Comparison of ENCODE assay signal across 13 cellular contexts in genomic region chr9:19720374-19720773, GRCh38.
A peak's percentile ranks its signal among the peaks of the same experiment; 100 is the strongest.
DNase-seq lines count a peak whose midpoint lies in the region; ATAC-seq and TF ChIP-seq lines count a peak whose summit lies in the region.
"Had no signal": no experiment of that assay in that cellular context is flagged by ENCODE, and none has a peak within 500 bp of the region (broad histone marks: within the 10 kb centered on the region; RNA-seq: fewer than 3 reads in every experiment).

No MANE protein-coding gene starts in this region.

- no peaks in the 10 kb centered on the region for H3K27me3 ChIP-seq in brain microvascular endothelial cell (replicated peaks)
- H3K27me3 ChIP-seq: BLaER1, sigmoid colon had no signal

- H3K9me3 Mint-ChIP-seq in stimulated activated naive CD8-positive, alpha-beta T cell treated with anti-CD3 and anti-CD28 coated beads, Interleukin-15, amount 100 ng/mL, for 72 hours: no peaks in the 10 kb centered on the region
- H3K9me3 Mint-ChIP-seq: activated T-helper 2 cell treated with anti-CD3 and anti-CD28 coated beads, Interferon-gamma antibody, Interleukin-2, Interleukin-4, amounts not matched to agents 10 μg/mL and 5 μg/mL and 100 μg/mL, durations not matched to agents 14 hours and 24 hours and 36 hours had no signal

- in situ Hi-C loops in brain microvascular endothelial cell (cut with HindIII; ENCODE audit: low pct_ligation_motif_present, low sequenced_read_pairs): no loop called here

- no peak for ATAC-seq in HG03565 (IDR thresholded peaks at IDR 0.05; ENCODE audit: unreplicated experiment)
- no peak for ATAC-seq in esophagus mucosa
- no peak for ATAC-seq in stimulated activated naive CD8-positive, alpha-beta T cell treated with anti-CD3 and anti-CD28 coated beads, Interleukin-15, amount 100 ng/mL, for 72 hours
- ATAC-seq: left cardiac atrium had no signal

- TF ChIP-seq CTCF in brain microvascular endothelial cell (IDR thresholded peaks at IDR 0.05; ENCODE audit: low read depth, low read length, missing control alignments): no peak

- H3K4me3 ChIP-seq in brain microvascular endothelial cell (ENCODE audit: low read depth, low read length): no peak overlapping the region
- H3K4me3 ChIP-seq: BLaER1, sigmoid colon had no signal

- H3K27ac Mint-ChIP-seq in stimulated activated naive CD8-positive, alpha-beta T cell treated with anti-CD3 and anti-CD28 coated beads, Interleukin-15, amount 100 ng/mL, for 72 hours: no peak overlapping the region
- H3K27ac Mint-ChIP-seq: activated T-helper 2 cell treated with anti-CD3 and anti-CD28 coated beads, Interferon-gamma antibody, Interleukin-2, Interleukin-4, amounts not matched to agents 10 μg/mL and 5 μg/mL and 100 μg/mL, durations not matched to agents 14 hours and 24 hours and 36 hours had no signal

- H3K4me1 Mint-ChIP-seq in stimulated activated naive CD8-positive, alpha-beta T cell treated with anti-CD3 and anti-CD28 coated beads, Interleukin-15, amount 100 ng/mL, for 72 hours: no peaks in the 10 kb centered on the region

- peaks cover 8% of the 10 kb centered on the region for H3K27me3 Mint-ChIP-seq in stimulated activated naive CD8-positive, alpha-beta T cell treated with anti-CD3 and anti-CD28 coated beads, Interleukin-15, amount 100 ng/mL, for 72 hours

- H3K4me3 Mint-ChIP-seq in stimulated activated naive CD8-positive, alpha-beta T cell treated with anti-CD3 and anti-CD28 coated beads, Interleukin-15, amount 100 ng/mL, for 72 hours: no peak overlapping the region

- H3K27ac ChIP-seq in brain microvascular endothelial cell: no peak overlapping the region
- H3K27ac ChIP-seq: BLaER1, sigmoid colon had no signal

- H3K36me3 ChIP-seq in brain microvascular endothelial cell (replicated peaks): no peaks in the 10 kb centered on the region
- H3K36me3 ChIP-seq: BLaER1, sigmoid colon had no signal

- DNase-seq in COLO829 (ENCODE audit: low spot score): peak; percentile 22
- DNase-seq in LoVo (ENCODE audit: low spot score): peak; percentile 25
- DNase-seq in brain microvascular endothelial cell: peak; percentile 35
- DNase-seq in left kidney (ENCODE audit: low read depth, low spot score): peak; percentile 86
- DNase-seq in central memory CD4-positive, alpha-beta T cell: no peak
- no peak for DNase-seq in stimulated activated naive CD8-positive, alpha-beta T cell treated with anti-CD3 and anti-CD28 coated beads, Interleukin-15, amount 100 ng/mL, for 72 hours
- DNase-seq: left cardiac atrium, NCI-H1105, sigmoid colon had no signal

Comparison
In these comparisons a context has a peak if more than half of its experiments do, and no peak if none do; other contexts are left out.
1. DNase-seq: peak in COLO829 (single experiment), LoVo (single experiment), brain microvascular endothelial cell (single experiment) and left kidney (single experiment); none in central memory CD4-positive, alpha-beta T cell (single experiment) and stimulated activated naive CD8-positive, alpha-beta T cell treated with anti-CD3 and anti-CD28 coated beads, Interleukin-15, amount 100 ng/mL, for 72 hours (0 of 2).